In genomic region chr19:47274891-47275865, GRCh38 we compare ENCODE assay signal across 1 cellular context.
TF ChIP-seq lines count a peak whose summit lies in the region.

No MANE protein-coding gene starts in this region.

TF ChIP-seq in K562, 482 proteins besides CTCF, POLR2A, EP300 and RAD21 (continued from another document and continues in another):
- peak; percentile 60 for TF ChIP-seq MGA (IDR thresholded peaks at IDR 0.05)
- peak; percentile 55; the same call in 1 of the 2 replicates for TF ChIP-seq CBFB (CRISPR knock-in tag; IDR thresholded peaks at IDR 0.05)
- TF ChIP-seq ZNF407 (IDR thresholded peaks at IDR 0.05; ENCODE audit: low read depth): no peak
- peak; percentile 68 for TF ChIP-seq CXXC5 (CRISPR knock-in tag; IDR thresholded peaks at IDR 0.05)
- no peak for TF ChIP-seq ZNF79 (CRISPR knock-in tag; IDR thresholded peaks at IDR 0.05; ENCODE audit: low read depth)
- no peak for TF ChIP-seq JUNB (CRISPR knock-in tag; conservative IDR thresholded peaks at IDR 0.05)
- TF ChIP-seq ZNF699 (CRISPR knock-in tag; IDR thresholded peaks at IDR 0.05; ENCODE audit: insufficient replicate concordance): no peak
- 0 out of 2 replicates have a peak, but pooled peaks have one; percentile 70 for TF ChIP-seq ILF3 (IDR thresholded peaks at IDR 0.05; ENCODE audit: borderline replicate concordance)
- TF ChIP-seq ID3 (CRISPR knock-in tag; IDR thresholded peaks at IDR 0.05): no peak
- TF ChIP-seq ID3 (tag; IDR thresholded peaks at IDR 0.05): 0 out of 2 replicates have a peak, but pooled peaks have one; percentile 18
- peak; percentile 41; the same call in 1 of the 2 replicates for TF ChIP-seq ZBTB9 (CRISPR knock-in tag; IDR thresholded peaks at IDR 0.05)
- TF ChIP-seq CHD1 (IDR thresholded peaks at IDR 0.05; ENCODE audit: low read length): peak; percentile 32
- no peak for TF ChIP-seq PYGO2 (tag; IDR thresholded peaks at IDR 0.05)
- peak; percentile 1 for TF ChIP-seq RBBP5 (IDR thresholded peaks at IDR 0.05; ENCODE audit: borderline replicate concordance, insufficient read depth, low read length, poor library complexity, severe bottlenecking)
- no peak for TF ChIP-seq ZNF282 (CRISPR knock-in tag; IDR thresholded peaks at IDR 0.05)
- TF ChIP-seq NCOA6 (IDR thresholded peaks at IDR 0.05): no peak
- TF ChIP-seq ZNF655 (CRISPR knock-in tag; IDR thresholded peaks at IDR 0.05): no peak
- peak; percentile 21; the same call in 1 of the 2 replicates for TF ChIP-seq SMAD4 (CRISPR knock-in tag; conservative IDR thresholded peaks at IDR 0.05)
- TF ChIP-seq ZBTB26 (CRISPR knock-in tag; IDR thresholded peaks at IDR 0.05): no peak
- TF ChIP-seq PHF8 (IDR thresholded peaks at IDR 0.05; ENCODE audit: borderline replicate concordance, low read length): peak; percentile 13; the same call in 1 of the 2 replicates
- TF ChIP-seq EGR1 (conservative IDR thresholded peaks at IDR 0.05): peak; percentile 66
- TF ChIP-seq ZBTB1 (CRISPR knock-in tag; IDR thresholded peaks at IDR 0.05; ENCODE audit: borderline replicate concordance, low read depth): peak; percentile 71; the same call in 1 of the 2 replicates
- TF ChIP-seq ESRRA (IDR thresholded peaks at IDR 0.05; ENCODE audit: borderline replicate concordance, low read depth): no peak
- no peak for TF ChIP-seq ZNF24 (IDR thresholded peaks at IDR 0.05)
- TF ChIP-seq KLF6 (CRISPR knock-in tag; IDR thresholded peaks at IDR 0.05; ENCODE audit: borderline replicate concordance): no peak
- TF ChIP-seq ZFX (CRISPR knock-in tag; IDR thresholded peaks at IDR 0.05): peak; percentile 4; the same call in 1 of the 2 replicates
- no peak for TF ChIP-seq STAG1 (CRISPR knock-in tag; IDR thresholded peaks at IDR 0.05; ENCODE audit: borderline replicate concordance)
- peak; percentile 34 for TF ChIP-seq SAP30 (IDR thresholded peaks at IDR 0.05; ENCODE audit: borderline replicate concordance, insufficient read depth, low read depth, low read length, poor library complexity, severe bottlenecking)
- TF ChIP-seq SIN3B (IDR thresholded peaks at IDR 0.05; ENCODE audit: low read depth): 0 out of 2 replicates have a peak, but pooled peaks have one; percentile 25
- TF ChIP-seq ZNF764 (CRISPR knock-in tag; IDR thresholded peaks at IDR 0.05; ENCODE audit: low read depth): peak; percentile 21; the same call in 1 of the 2 replicates
- TF ChIP-seq ZNF12 (CRISPR knock-in tag; IDR thresholded peaks at IDR 0.05): no peak
- no peak for TF ChIP-seq HSF4 (CRISPR knock-in tag; IDR thresholded peaks at IDR 0.05; ENCODE audit: borderline replicate concordance)
- peak; percentile 86 for TF ChIP-seq RBM22 (IDR thresholded peaks at IDR 0.05; ENCODE audit: low read depth, low read length, poor library complexity, severe bottlenecking)
- TF ChIP-seq FOXJ3 (CRISPR knock-in tag; IDR thresholded peaks at IDR 0.05): no peak
- no peak for TF ChIP-seq ZFP36 (IDR thresholded peaks at IDR 0.05; ENCODE audit: low read depth, low read length, partially characterized antibody)
- peak in 1 of 2 experiments; percentile 89; a peak in 2 of 4 replicates for TF ChIP-seq NONO (IDR thresholded peaks at IDR 0.05; ENCODE audit: low read depth in 2 of 2, low read length in 1 of 2)
